17 cellular contexts compared by ENCODE assay signal in the genomic region with DNA sequence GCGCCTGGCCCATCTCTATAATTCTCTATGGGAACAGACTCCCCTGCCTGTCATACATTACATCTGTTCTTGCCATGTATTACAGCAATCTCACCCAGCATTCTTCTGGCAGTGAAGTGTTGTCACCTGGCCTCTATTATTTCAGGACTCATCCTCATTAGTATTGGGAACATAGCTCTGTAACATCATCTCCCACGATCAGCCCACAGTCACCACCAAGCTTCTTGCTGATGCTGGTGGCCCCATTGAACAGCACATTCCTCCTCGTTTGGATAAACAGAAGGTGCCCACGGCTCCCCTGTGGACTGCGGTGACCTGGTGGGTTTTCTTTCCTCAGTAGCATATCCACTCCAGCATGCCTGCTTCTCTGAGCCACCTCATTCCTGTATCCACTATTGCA.
"Had no signal": no experiment of that assay in that cellular context is flagged by ENCODE, and none has a peak within 500 bp of the region (broad histone marks: within the 10 kb centered on the region; RNA-seq: fewer than 3 reads in every experiment).

No MANE protein-coding gene starts in this region.

- DNase-seq: effector memory CD4-positive, alpha-beta T cell; heart right ventricle; hypothalamus; kidney glomerular epithelial cell; mesendoderm; naive thymus-derived CD4-positive, alpha-beta T cell; retina; stimulated activated CD4-positive, alpha-beta T cell treated with anti-CD3 and anti-CD28 coated beads, Interleukin-2, amount 100 ng/mL, for 48 hours; stimulated activated naive CD8-positive, alpha-beta T cell treated with anti-CD3 and anti-CD28 coated beads, Interleukin-15, Interleukin-2, amounts not matched to agents 100 U/mL and 50 U/mL, for 24 hours; thyroid gland; uterus had no signal

- H3K27ac Mint-ChIP-seq: progenitor cell of endocrine pancreas had no signal

- H3K9me3 ChIP-seq: pancreas, suprapubic skin, thyroid gland, upper lobe of left lung, uterus had no signal

- H3K27me3 Mint-ChIP-seq: progenitor cell of endocrine pancreas had no signal

- H3K36me3 ChIP-seq: heart right ventricle, pancreas, suprapubic skin, thyroid gland, upper lobe of left lung, uterus had no signal

- H3K27ac ChIP-seq: heart right ventricle, pancreas, suprapubic skin, thyroid gland, upper lobe of left lung, uterus had no signal

- H3K4me3 Mint-ChIP-seq: naive thymus-derived CD4-positive, alpha-beta T cell had no signal

- ATAC-seq: esophagus mucosa; heart right ventricle; naive thymus-derived CD4-positive, alpha-beta T cell; sciatic nerve; stimulated activated naive CD8-positive, alpha-beta T cell treated with anti-CD3 and anti-CD28 coated beads, Interleukin-15, Interleukin-2, amounts not matched to agents 100 U/mL and 50 U/mL, for 24 hours had no signal

- H3K27me3 ChIP-seq: heart right ventricle, pancreas, suprapubic skin, thyroid gland, upper lobe of left lung, uterus had no signal

- H3K4me3 ChIP-seq: heart right ventricle, pancreas, suprapubic skin, thyroid gland, upper lobe of left lung, uterus had no signal

- H3K4me1 ChIP-seq: heart right ventricle, pancreas, suprapubic skin, thyroid gland, upper lobe of left lung, uterus had no signal
